In genomic region chr3:16401273-16401672, GRCh38 we compare ENCODE assay signal across 18 cellular contexts.
A peak's percentile ranks its signal among the peaks of the same experiment; 100 is the strongest.
DNase-seq lines count a peak whose midpoint lies in the region; ATAC-seq, FAIRE-seq and TF ChIP-seq lines count a peak whose summit lies in the region.
"Had no signal": no experiment of that assay in that cellular context is flagged by ENCODE, and none has a peak within 500 bp of the region (broad histone marks: within the 10 kb centered on the region; RNA-seq: fewer than 3 reads in every experiment).

No MANE protein-coding gene starts in this region.

- H3K27me3 Mint-ChIP-seq in naive thymus-derived CD8-positive, alpha-beta T cell, result no peaks in the 10 kb centered on the region
- H3K27me3 Mint-ChIP-seq: activated CD8-positive, alpha-beta memory T cell treated with anti-CD3 and anti-CD28 coated beads, Interleukin-2, amount 10 ng/mL, durations not matched to agents 7 days and 5 days had no signal

- 89 to 92% (median 90%) methylated on average over 5 of the region's 5 CpGs for WGBS in heart left ventricle, 4 donors
- 94% methylated on average over 5 of the region's 5 CpGs for WGBS in GM12878 (ENCODE audit: insufficient coverage, insufficient replicate concordance, low lambda C conversion rate, missing lambda C conversion rate)

- no peak overlapping the region for H3K4me3 Mint-ChIP-seq in naive thymus-derived CD8-positive, alpha-beta T cell
- H3K4me3 Mint-ChIP-seq: activated CD8-positive, alpha-beta memory T cell treated with anti-CD3 and anti-CD28 coated beads, Interleukin-2, amount 10 ng/mL, durations not matched to agents 7 days and 5 days had no signal

- H3K36me3 Mint-ChIP-seq in naive thymus-derived CD8-positive, alpha-beta T cell, result peaks cover 0 to 57% (median 28%) of the 10 kb centered on the region in 3 donors

- no peak for TF ChIP-seq EP300 in GM12878 (IDR thresholded peaks at IDR 0.05; ENCODE audit: borderline replicate concordance in 1 of 2, control insufficient read depth in 1 of 2, low read depth in 2 of 2, low read length in 2 of 2)

- H3K27me3 ChIP-seq in heart left ventricle, result no peaks in the 10 kb centered on the region
- no peaks in the 10 kb centered on the region for H3K27me3 ChIP-seq in GM12878 (replicated peaks in 1 of 2; ENCODE audit: control insufficient read depth in 2 of 2, insufficient read depth in 2 of 2, low read length in 1 of 2)
- no peaks in the 10 kb centered on the region for H3K27me3 ChIP-seq in uterus
- H3K27me3 ChIP-seq: ascending aorta had no signal

- TSS peak; percentile 5 for BruUV-seq in GM12878 (replicated peaks; lab: Mats Ljungman, UMichigan)

- TF ChIP-seq CTCF in heart left ventricle (IDR thresholded peaks at IDR 0.05) (no peak), GM12878 (IDR thresholded peaks at IDR 0.05 in 2 of 3, conservative IDR thresholded peaks at IDR 0.05 in 1 of 3; ENCODE audit: control insufficient read depth in 2 of 3, extremely low read depth in 1 of 3, insufficient read depth in 1 of 3, low read depth in 3 of 3, low read length in 3 of 3) (no peak), uterus (IDR thresholded peaks at IDR 0.05) (no peak)

- SMC1A ChIA-PET in GM12878 (lab: Charles Lee; ENCODE audit: uncharacterized antibody, unreplicated experiment), result interaction anchor here (0.6 to 3.7 kb wide), 4 partner anchors 16 to 42 kb away, joined by 3 to 23 read pairs (median 4); no protein-coding TSS in a partner anchor

- intact Hi-C loops in heart left ventricle (cut with DNase I) (no loop called here), left ventricle myocardium superior (cut with micrococcal nuclease) (no loop called here), GM12878 (cut with micrococcal nuclease; ENCODE audit: unreplicated experiment) (no loop called here), uterus (cut with DNase I; ENCODE audit: low total_unique reads) (no loop called here)

- no peak overlapping the region for H3K9ac ChIP-seq in GM12878 (ENCODE audit: control insufficient read depth, insufficient read depth, low read length)

- no peaks in the 10 kb centered on the region for H3K9me3 Mint-ChIP-seq in naive thymus-derived CD8-positive, alpha-beta T cell

- no peak overlapping the region for H3K4me2 ChIP-seq in GM12878 (ENCODE audit: control insufficient read depth, insufficient read depth)

- H3K36me3 ChIP-seq in heart left ventricle (peaks cover 0 to 4% (median 0%) of the 10 kb centered on the region in 9 donors), GM12878 (ENCODE audit: control insufficient read depth in 2 of 2, insufficient read depth in 2 of 2, low read length in 1 of 2) (peaks cover 16 to 24% of the 10 kb centered on the region in 2 experiments), uterus (no peaks in the 10 kb centered on the region)

- CTCF ChIA-PET in GM12878 (lab: Yijun Ruan, JAX), result no interaction called here

- H3K27ac Mint-ChIP-seq in naive thymus-derived CD8-positive, alpha-beta T cell, result peak overlapping the region in 7 of 10 donors; percentile 1 to 78 (median 11)
- H3K27ac Mint-ChIP-seq: activated CD8-positive, alpha-beta memory T cell treated with anti-CD3 and anti-CD28 coated beads, Interleukin-2, amount 10 ng/mL, durations not matched to agents 7 days and 5 days had no signal

- POLR2A ChIA-PET in GM12878 (lab: Charles Lee), result no interaction called here
- POLR2A ChIA-PET in naive thymus-derived CD8-positive, alpha-beta T cell (lab: Charles Lee), result no interaction called here

- no peak overlapping the region for H3K4me3 ChIP-seq in heart left ventricle
- H3K4me3 ChIP-seq in GM12878, result no peak overlapping the region
- H3K4me3 ChIP-seq in uterus, result no peak overlapping the region
- H3K4me3 ChIP-seq: ascending aorta had no signal

- FAIRE-seq in GM12878 (lab: Jason Lieb, UNC), result no peak
- FAIRE-seq: GM12892 had no signal

- H3K4me1 ChIP-seq in heart left ventricle (peaks cover 0 to 42% (median 28%) of the 10 kb centered on the region in 12 donors), GM12878 (ENCODE audit: control insufficient read depth, insufficient read depth, low read length) (peaks cover 17% of the 10 kb centered on the region), uterus (peaks cover 4 to 9% of the 10 kb centered on the region in 2 donors)

- DNase-seq in heart left ventricle (no peak), left ventricle myocardium superior (no peak), GM12878 (ENCODE audit: low read depth, low spot score) (no peak), uterus (no peak), NCI-H69 (lab: John Stamatoyannopoulos, UW) (no peak), NCI-H2196 treated with DMSO at 0.1 percent for 48 hours (lab: John Stamatoyannopoulos, UW; ENCODE audit: unreplicated experiment) (no peak), glomerular visceral epithelial cell (ENCODE audit: extremely low spot score) (no peak)
- DNase-seq in naive thymus-derived CD8-positive, alpha-beta T cell, result no peak
- DNase-seq: activated CD8-positive, alpha-beta memory T cell treated with anti-CD3 and anti-CD28 coated beads, Interleukin-2, amount 10 ng/mL, durations not matched to agents 7 days and 5 days; HCEC 1CT; mesendoderm; NCI-H1417 treated with DMSO at 0.1 percent for 48 hours; NCI-H748 treated with DMSO at 0.1 percent for 48 hours; nephron progenitor cell; SIG-M5 had no signal

- H3K27ac ChIP-seq in heart left ventricle, result peak overlapping the region in 8 of 12 donors; percentile 9 to 73 (median 42)
- H3K27ac ChIP-seq in GM12878 (ENCODE audit: control insufficient read depth, insufficient read depth), result no peak overlapping the region
- peak overlapping the region; percentile 79 to 81 for H3K27ac ChIP-seq in uterus

- no peak for TF ChIP-seq RAD21 in GM12878 (IDR thresholded peaks at IDR 0.05; ENCODE audit: insufficient read depth, low read depth, low read length)

- peaks cover 31% of the 10 kb centered on the region for H3K79me2 ChIP-seq in GM12878 (ENCODE audit: control insufficient read depth, insufficient read depth, low read length)

- ATAC-seq in heart left ventricle (no peak), left ventricle myocardium superior (no peak), GM12878 (no peak)
- no peak for ATAC-seq in naive thymus-derived CD8-positive, alpha-beta T cell
- ATAC-seq: activated CD4-positive, CD25-positive, alpha-beta regulatory T cell treated with anti-CD3 and anti-CD28 coated beads, Interleukin-2, amount 50 U/mL, for 24 hours; activated CD8-positive, alpha-beta memory T cell treated with anti-CD3 and anti-CD28 coated beads, Interleukin-2, amount 10 ng/mL, durations not matched to agents 7 days and 5 days had no signal

- TF ChIP-seq POLR2A in heart left ventricle (IDR thresholded peaks at IDR 0.05) (no peak), GM12878 (IDR thresholded peaks at IDR 0.05; ENCODE audit: low read depth, low read length) (no peak), uterus (IDR thresholded peaks at IDR 0.05) (no peak)

- no peaks in the 10 kb centered on the region for H4K20me1 ChIP-seq in GM12878 (ENCODE audit: control insufficient read depth, insufficient read depth)

- RAD21 ChIA-PET in GM12878 (lab: Charles Lee; ENCODE audit: unreplicated experiment), result interaction anchor here (2.1 kb wide), 1 partner anchor 22 kb away, joined by 8 read pairs; no protein-coding TSS in a partner anchor

- in situ Hi-C loops in GM12878 (cut with MboI), result no loop called here

- no peak overlapping the region for H2AFZ ChIP-seq in GM12878 (ENCODE audit: control insufficient read depth, low read depth, low read length)

- H3K9me3 ChIP-seq in heart left ventricle (no peaks in the 10 kb centered on the region), GM12878 (replicated peaks; ENCODE audit: control insufficient read depth, insufficient read depth, low read length) (no peaks in the 10 kb centered on the region; the same call in 2 of the 3 replicates), uterus (no peaks in the 10 kb centered on the region)
- H3K9me3 ChIP-seq: ascending aorta had no signal

- H3K4me1 Mint-ChIP-seq in naive thymus-derived CD8-positive, alpha-beta T cell, result peaks cover 28 to 44% (median 36%) of the 10 kb centered on the region in 4 donors

TF ChIP-seq in GM12878, 131 proteins besides CTCF, POLR2A, EP300 and RAD21 (continues in another document):
- no peak for TF ChIP-seq IRF4 (IDR thresholded peaks at IDR 0.05; ENCODE audit: low read depth, low read length)
- TF ChIP-seq ZBTB40 (IDR thresholded peaks at IDR 0.05; ENCODE audit: borderline replicate concordance), result no peak
- TF ChIP-seq ZNF274 (IDR thresholded peaks at IDR 0.05; ENCODE audit: insufficient read depth, insufficient read length), result no peak
- no peak for TF ChIP-seq TBL1XR1 (IDR thresholded peaks at IDR 0.05; ENCODE audit: low read depth, low read length)
- TF ChIP-seq SMARCA5 (IDR thresholded peaks at IDR 0.05), result no peak
- TF ChIP-seq SREBF2 (IDR thresholded peaks at IDR 0.05; ENCODE audit: low read length), result no peak
